ENCODE assay signal across 37 cellular contexts in genomic region chr1:173889885-173890284, GRCh38. TPM values are rescaled to one million over a fixed set of nuclear protein-coding genes. Genes with fewer than 3 reads are reported as not detected.
"Had no signal": no experiment of that assay in that cellular context is flagged by ENCODE, and none has a peak within 500 bp of the region (broad histone marks: within the 10 kb centered on the region; RNA-seq: fewer than 3 reads in every experiment).

No MANE protein-coding gene starts in this region.

- H3K4me3 Mint-ChIP-seq: activated CD4-positive, alpha-beta memory T cell treated with anti-CD3 and anti-CD28 coated beads, Interleukin-2, amount 10 ng/mL, durations not matched to agents 7 days and 5 days; activated CD4-positive, alpha-beta T cell treated with anti-CD3 and anti-CD28 coated beads for 36 hours; activated CD4-positive, alpha-beta T cell treated with anti-CD3 and anti-CD28 coated beads, Interleukin-2, amount 10 ng/mL, durations not matched to agents 7 days and 5 days; activated CD8-positive, alpha-beta memory T cell treated with anti-CD3 and anti-CD28 coated beads, Interleukin-2, amount 10 ng/mL, durations not matched to agents 7 days and 5 days; activated CD8-positive, alpha-beta T cell treated with anti-CD3 and anti-CD28 coated beads, Interleukin-2, amount 10 ng/mL, durations not matched to agents 7 days and 5 days; activated naive CD4-positive, alpha-beta T cell treated with anti-CD3 and anti-CD28 coated beads, Interleukin-2, amount 10 ng/mL, durations not matched to agents 7 days and 5 days; activated naive CD4-positive, alpha-beta T cell treated with anti-CD3 and anti-CD28 coated beads, Interleukin-2, amount 50 U/mL, for 24 hours; activated naive CD8-positive, alpha-beta T cell; activated naive CD8-positive, alpha-beta T cell treated with anti-CD3 and anti-CD28 coated beads, Interleukin-2, amount 10 ng/mL, durations not matched to agents 7 days and 5 days; activated naive CD8-positive, alpha-beta T cell treated with anti-CD3 and anti-CD28 coated beads, Interleukin-2, amount 50 U/mL, for 24 hours; activated T-cell treated with anti-CD3 and anti-CD28 coated beads, Interleukin-2, amount 50 U/mL, for 24 hours; brain; T-helper 1 cell treated with Interleukin-12 subunit alpha and Interleukin-12 subunit beta and Interleukin-4 antibody, amounts not matched to agents 30 μg/mL and 1 μg/mL, for 36 hours; T-helper 2 cell treated with Interferon-gamma antibody and Interleukin-4, amounts not matched to agents 5 μg/mL and 100 μg/mL, for 36 hours had no signal

- H3K27ac ChIP-seq: ascending aorta, cardiac muscle cell, VCaP had no signal

- ATAC-seq: activated CD4-positive, alpha-beta T cell treated with anti-CD3 and anti-CD28 coated beads for 36 hours; activated CD4-positive, CD25-positive, alpha-beta regulatory T cell treated with anti-CD3 and anti-CD28 coated beads, Interleukin-2, amount 50 U/mL, for 24 hours; activated CD8-positive, alpha-beta memory T cell treated with anti-CD3 and anti-CD28 coated beads, Interleukin-2, amount 10 ng/mL, durations not matched to agents 7 days and 5 days; activated CD8-positive, alpha-beta T cell treated with anti-CD3 and anti-CD28 coated beads, Interleukin-2, amount 10 ng/mL, durations not matched to agents 7 days and 5 days; activated naive CD8-positive, alpha-beta T cell treated with anti-CD3 and anti-CD28 coated beads, Interleukin-2, amount 50 U/mL, for 24 hours had no signal

- H3K9me3 Mint-ChIP-seq: activated CD4-positive, alpha-beta memory T cell treated with anti-CD3 and anti-CD28 coated beads, Interleukin-2, amount 10 ng/mL, durations not matched to agents 7 days and 5 days; activated CD4-positive, alpha-beta T cell treated with anti-CD3 and anti-CD28 coated beads, Interleukin-2, amount 10 ng/mL, durations not matched to agents 7 days and 5 days; activated naive CD4-positive, alpha-beta T cell treated with anti-CD3 and anti-CD28 coated beads, Interleukin-2, amount 10 ng/mL, durations not matched to agents 7 days and 5 days; activated naive CD4-positive, alpha-beta T cell treated with anti-CD3 and anti-CD28 coated beads, Interleukin-2, amount 50 U/mL, for 24 hours; activated naive CD8-positive, alpha-beta T cell treated with anti-CD3 and anti-CD28 coated beads, Interleukin-2, amount 10 ng/mL, durations not matched to agents 7 days and 5 days; activated naive CD8-positive, alpha-beta T cell treated with anti-CD3 and anti-CD28 coated beads, Interleukin-2, amount 50 U/mL, for 24 hours; activated T-cell treated with anti-CD3 and anti-CD28 coated beads, Interleukin-2, amount 50 U/mL, for 24 hours; activated T-helper 2 cell treated with anti-CD3 and anti-CD28 coated beads, Interferon-gamma antibody, Interleukin-2, Interleukin-4, amounts not matched to agents 10 μg/mL and 5 μg/mL and 100 μg/mL, durations not matched to agents 14 hours and 24 hours and 36 hours; brain; T-helper 1 cell treated with Interleukin-12 subunit alpha and Interleukin-12 subunit beta and Interleukin-4 antibody, amounts not matched to agents 30 μg/mL and 1 μg/mL, for 36 hours; T-helper 2 cell treated with Interferon-gamma antibody and Interleukin-4, amounts not matched to agents 5 μg/mL and 100 μg/mL, for 36 hours had no signal

- H3K4me3 ChIP-seq: ascending aorta, cardiac muscle cell had no signal

- H3K27me3 Mint-ChIP-seq: activated CD4-positive, alpha-beta memory T cell treated with anti-CD3 and anti-CD28 coated beads, Interleukin-2, amount 10 ng/mL, durations not matched to agents 7 days and 5 days; activated CD4-positive, alpha-beta T cell treated with anti-CD3 and anti-CD28 coated beads for 36 hours; activated CD4-positive, alpha-beta T cell treated with anti-CD3 and anti-CD28 coated beads, Interleukin-2, amount 10 ng/mL, durations not matched to agents 7 days and 5 days; activated CD8-positive, alpha-beta memory T cell treated with anti-CD3 and anti-CD28 coated beads, Interleukin-2, amount 10 ng/mL, durations not matched to agents 7 days and 5 days; activated naive CD4-positive, alpha-beta T cell treated with anti-CD3 and anti-CD28 coated beads, Interleukin-2, amount 10 ng/mL, durations not matched to agents 7 days and 5 days; activated naive CD4-positive, alpha-beta T cell treated with anti-CD3 and anti-CD28 coated beads, Interleukin-2, amount 50 U/mL, for 24 hours; activated naive CD8-positive, alpha-beta T cell; activated naive CD8-positive, alpha-beta T cell treated with anti-CD3 and anti-CD28 coated beads, Interleukin-2, amount 10 ng/mL, durations not matched to agents 7 days and 5 days; activated naive CD8-positive, alpha-beta T cell treated with anti-CD3 and anti-CD28 coated beads, Interleukin-2, amount 50 U/mL, for 24 hours; activated T-cell treated with anti-CD3 and anti-CD28 coated beads, Interleukin-2, amount 50 U/mL, for 24 hours; brain had no signal

- H3K9me3 ChIP-seq: ascending aorta had no signal

- H3K27me3 ChIP-seq: ascending aorta, cardiac muscle cell had no signal

- DNase-seq: activated CD4-positive, alpha-beta memory T cell treated with anti-CD3 and anti-CD28 coated beads, Interleukin-2, amount 10 ng/mL, durations not matched to agents 7 days and 5 days; activated CD4-positive, alpha-beta T cell treated with anti-CD3 and anti-CD28 coated beads for 1 hour; activated CD4-positive, alpha-beta T cell treated with anti-CD3 and anti-CD28 coated beads for 36 hours; activated CD4-positive, alpha-beta T cell treated with anti-CD3 and anti-CD28 coated beads for 48 hours; activated CD4-positive, alpha-beta T cell treated with anti-CD3 and anti-CD28 coated beads, Interleukin-2, amount 10 ng/mL, durations not matched to agents 7 days and 5 days; activated CD4-positive, alpha-beta T cell treated with anti-CD3 and anti-CD28 coated beads, Interleukin-2, amount 50 U/mL, for 48 hours; activated CD4-positive, CD25-positive, alpha-beta regulatory T cell; activated CD8-positive, alpha-beta memory T cell treated with anti-CD3 and anti-CD28 coated beads for 24 hours; activated CD8-positive, alpha-beta memory T cell treated with anti-CD3 and anti-CD28 coated beads, Interleukin-2, amount 10 ng/mL, durations not matched to agents 7 days and 5 days; activated CD8-positive, alpha-beta memory T cell treated with anti-CD3 and anti-CD28 coated beads, Interleukin-2, amount 50 U/mL, for 48 hours; activated CD8-positive, alpha-beta T cell treated with anti-CD3 and anti-CD28 coated beads, Interleukin-2, amount 10 ng/mL, durations not matched to agents 7 days and 5 days; activated effector memory CD4-positive, alpha-beta T cell treated with Interleukin-2 at 50 U/mL for 16 hours; activated gamma-delta T cell; activated naive CD4-positive, alpha-beta T cell treated with anti-CD3 and anti-CD28 coated beads, Interleukin-2, amount 10 ng/mL, durations not matched to agents 7 days and 5 days; activated naive CD4-positive, alpha-beta T cell treated with Interleukin-2 at 50 U/mL for 16 hours; activated naive CD8-positive, alpha-beta T cell treated with anti-CD3 and anti-CD28 coated beads, Interleukin-2, amount 10 ng/mL, durations not matched to agents 7 days and 5 days; activated naive CD8-positive, alpha-beta T cell treated with anti-CD3 and anti-CD28 coated beads, Interleukin-2, amount 50 U/mL, for 24 hours; activated T-cell treated with anti-CD3 and anti-CD28 coated beads, Interleukin-2, amount 50 U/mL, for 24 hours; activated T-cell treated with anti-CD3 and anti-CD28 coated beads, Interleukin-2, amount 50 U/mL, for 48 hours; amygdala; anterior cingulate cortex; caudate nucleus; T-helper 1 cell; T-helper 2 cell; T-helper 9 cell had no signal

- H3K4me1 ChIP-seq: ascending aorta had no signal

- FAIRE-seq: bronchial epithelial cell had no signal

- H3K27ac Mint-ChIP-seq: activated CD4-positive, alpha-beta memory T cell treated with anti-CD3 and anti-CD28 coated beads, Interleukin-2, amount 10 ng/mL, durations not matched to agents 7 days and 5 days; activated CD4-positive, alpha-beta T cell treated with anti-CD3 and anti-CD28 coated beads for 36 hours; activated CD4-positive, alpha-beta T cell treated with anti-CD3 and anti-CD28 coated beads, Interleukin-2, amount 10 ng/mL, durations not matched to agents 7 days and 5 days; activated CD8-positive, alpha-beta memory T cell treated with anti-CD3 and anti-CD28 coated beads, Interleukin-2, amount 10 ng/mL, durations not matched to agents 7 days and 5 days; activated CD8-positive, alpha-beta T cell treated with anti-CD3 and anti-CD28 coated beads, Interleukin-2, amount 10 ng/mL, durations not matched to agents 7 days and 5 days; activated naive CD4-positive, alpha-beta T cell treated with anti-CD3 and anti-CD28 coated beads, Interleukin-2, amount 10 ng/mL, durations not matched to agents 7 days and 5 days; activated naive CD4-positive, alpha-beta T cell treated with anti-CD3 and anti-CD28 coated beads, Interleukin-2, amount 50 U/mL, for 24 hours; activated naive CD8-positive, alpha-beta T cell; activated naive CD8-positive, alpha-beta T cell treated with anti-CD3 and anti-CD28 coated beads, Interleukin-2, amount 10 ng/mL, durations not matched to agents 7 days and 5 days; activated naive CD8-positive, alpha-beta T cell treated with anti-CD3 and anti-CD28 coated beads, Interleukin-2, amount 50 U/mL, for 24 hours; activated T-cell treated with anti-CD3 and anti-CD28 coated beads, Interleukin-2, amount 50 U/mL, for 24 hours; activated T-helper 2 cell treated with anti-CD3 and anti-CD28 coated beads, Interferon-gamma antibody, Interleukin-2, Interleukin-4, amounts not matched to agents 10 μg/mL and 5 μg/mL and 100 μg/mL, durations not matched to agents 14 hours and 24 hours and 36 hours; brain; T-helper 1 cell treated with Interleukin-12 subunit alpha and Interleukin-12 subunit beta and Interleukin-4 antibody, amounts not matched to agents 30 μg/mL and 1 μg/mL, for 36 hours; T-helper 2 cell treated with Interferon-gamma antibody and Interleukin-4, amounts not matched to agents 5 μg/mL and 100 μg/mL, for 36 hours had no signal

RNA-seq across cellular contexts. Expression of gene SERPINC1, which starts 27.2 kb away (rescaled TPM):
- total RNA-seq: activated CD8-positive, alpha-beta memory T cell treated with anti-CD3 and anti-CD28 coated beads, Interleukin-2, amount 10 ng/mL, durations not matched to agents 7 days and 5 days; activated CD8-positive, alpha-beta T cell treated with anti-CD3 and anti-CD28 coated beads, Interleukin-2, amount 10 ng/mL, durations not matched to agents 7 days and 5 days; activated naive CD8-positive, alpha-beta T cell treated with anti-CD3 and anti-CD28 coated beads, Interleukin-2, amount 10 ng/mL, durations not matched to agents 7 days and 5 days; activated T-helper 2 cell treated with anti-CD3 and anti-CD28 coated beads, Interferon-gamma antibody, Interleukin-2, Interleukin-4, amounts not matched to agents 10 μg/mL and 5 μg/mL and 100 μg/mL, durations not matched to agents 14 hours and 24 hours and 36 hours; bronchial epithelial cell; cerebellum had no signal
- polyA plus RNA-seq: cardiac muscle cell had no signal
